Comparison of ENCODE assay signal across 1 cellular context in genomic region chr1:53190210-53190611, GRCh38.
TF ChIP-seq lines count a peak whose summit lies in the region.

No MANE protein-coding gene starts in this region.

TF ChIP-seq in GM23338, 12 proteins besides CTCF, POLR2A, EP300 and RAD21 (continued from another document):
- TF ChIP-seq ETS1 (IDR thresholded peaks at IDR 0.05) (no peak), JUNB (IDR thresholded peaks at IDR 0.05; ENCODE audit: unreplicated experiment) (no peak), EZH2 (IDR thresholded peaks at IDR 0.05; ENCODE audit: low read depth, unreplicated experiment) (no peak), NANOG (IDR thresholded peaks at IDR 0.05; ENCODE audit: borderline replicate concordance) (no peak), POLR2AphosphoS5 (IDR thresholded peaks at IDR 0.05; ENCODE audit: low read depth) (no peak), REST (IDR thresholded peaks at IDR 0.05; ENCODE audit: unreplicated experiment) (no peak), STAT1 (IDR thresholded peaks at IDR 0.05; ENCODE audit: unreplicated experiment) (no peak), ZNF114 (CRISPR knock-in tag; IDR thresholded peaks at IDR 0.05) (no peak), CREB1 (CRISPR knock-in tag; IDR thresholded peaks at IDR 0.05; ENCODE audit: low read depth) (no peak)
